ENCODE assay signal across 20 cellular contexts in genomic region chr3:72388117-72388516, GRCh38. TPM values are rescaled to one million over a fixed set of nuclear protein-coding genes. Genes with fewer than 3 reads are reported as not detected.
DNase-seq lines count a peak whose midpoint lies in the region; ATAC-seq and TF ChIP-seq lines count a peak whose summit lies in the region.
"Had no signal": no experiment of that assay in that cellular context is flagged by ENCODE, and none has a peak within 500 bp of the region (broad histone marks: within the 10 kb centered on the region; RNA-seq: fewer than 3 reads in every experiment).

No MANE protein-coding gene starts in this region.

- H4K12ac ChIP-seq in trophoblast cell (ENCODE audit: low read depth, low read length) = no peak overlapping the region

- intact Hi-C loops in mammary epithelial cell (cut with micrococcal nuclease) = no loop called here

- H3K4me2 ChIP-seq in trophoblast cell (ENCODE audit: low read length) (no peak overlapping the region), mammary epithelial cell (ENCODE audit: insufficient read depth, low read depth, low read length) (no peak overlapping the region)

- DNase-seq in activated naive CD8-positive, alpha-beta T cell treated with anti-CD3 and anti-CD28 coated beads, Interleukin-2, amount 50 U/mL, for 24 hours = no peak
- DNase-seq in caudate nucleus (lab: John Stamatoyannopoulos, UW) (no peak), trophoblast cell (peak in 1 of 2 donors; percentile 49), SIG-M5 (lab: John Stamatoyannopoulos, UW) (no peak), Ammon's horn (ENCODE audit: low spot score) (no peak), mammary epithelial cell (no peak)
- DNase-seq: DMS79, GM23248, Kasumi-1, MM.1S, NCI-H1092, NCI-H1436 treated with DMSO at 0.1 percent for 48 hours, NCI-H2029, NCI-H345, NCI-H524 treated with DMSO at 0.1 percent for 48 hours had no signal

- no peak overlapping the region for H2BK120ac ChIP-seq in trophoblast cell (ENCODE audit: insufficient read depth, low read length, poor library complexity)

- H3K36me3 Mint-ChIP-seq in activated naive CD8-positive, alpha-beta T cell = no peaks in the 10 kb centered on the region
- H3K36me3 Mint-ChIP-seq in activated naive CD8-positive, alpha-beta T cell treated with anti-CD3 and anti-CD28 coated beads, Interleukin-2, amount 50 U/mL, for 24 hours (ENCODE audit: low read depth) = peaks cover 11% of the 10 kb centered on the region

- no peaks in the 10 kb centered on the region for H3K79me1 ChIP-seq in trophoblast cell (ENCODE audit: low read length)

- H3K27ac Mint-ChIP-seq in activated naive CD8-positive, alpha-beta T cell = peak overlapping the region; percentile 0
- H3K27ac Mint-ChIP-seq in activated naive CD8-positive, alpha-beta T cell treated with anti-CD3 and anti-CD28 coated beads, Interleukin-2, amount 50 U/mL, for 24 hours = no peak overlapping the region

- dilution Hi-C loops in mammary epithelial cell (cut with HindIII; ENCODE audit: low sequenced_read_pairs) = no loop called here

- no peaks in the 10 kb centered on the region for H3K27me3 ChIP-seq in trophoblast cell (ENCODE audit: insufficient read depth, low read length)
- H3K27me3 ChIP-seq in mammary epithelial cell (ENCODE audit: insufficient read depth, low read length) = no peaks in the 10 kb centered on the region
- H3K27me3 ChIP-seq: SJSA1 had no signal

- H4K20me1 ChIP-seq in mammary epithelial cell (ENCODE audit: insufficient read depth, low read length) = peaks cover 2% of the 10 kb centered on the region

- H3K4me3 ChIP-seq in trophoblast cell (ENCODE audit: low read depth, low read length) (no peak overlapping the region), mammary epithelial cell (replicated peaks in 1 of 3; ENCODE audit: insufficient read depth in 1 of 3, low read depth in 2 of 3, low read length in 3 of 3) (no peak overlapping the region)
- H3K4me3 ChIP-seq: GM23248, SJSA1 had no signal

- H2AFZ ChIP-seq in trophoblast cell (ENCODE audit: insufficient read depth, low read length, poor library complexity) (no peak overlapping the region), mammary epithelial cell (ENCODE audit: low read depth, low read length) (no peak overlapping the region)
- H2AFZ ChIP-seq: GM23248 had no signal

- H3K79me2 ChIP-seq in trophoblast cell (ENCODE audit: control insufficient read depth, insufficient read depth, low read length, poor library complexity) (peaks cover 6% of the 10 kb centered on the region), mammary epithelial cell (ENCODE audit: insufficient read depth, low read length) (peaks cover 99% of the 10 kb centered on the region)

- H3K27ac ChIP-seq in caudate nucleus (ENCODE audit: low read depth, low read length) (peak overlapping the region; percentile 8), trophoblast cell (ENCODE audit: low read depth, low read length) (no peak overlapping the region), mammary epithelial cell (ENCODE audit: insufficient read depth, low read depth, low read length) (no peak overlapping the region)
- H3K27ac ChIP-seq: GM23248, SJSA1 had no signal

- no peak overlapping the region for H2BK5ac ChIP-seq in trophoblast cell (ENCODE audit: low read depth, low read length, poor library complexity)

- H3K14ac ChIP-seq in trophoblast cell (ENCODE audit: low read length) = no peak overlapping the region

- H3K36me3 ChIP-seq in trophoblast cell (ENCODE audit: control insufficient read depth in 1 of 2, insufficient read depth in 2 of 2, low read length in 2 of 2) (no peaks in the 10 kb centered on the region), mammary epithelial cell (ENCODE audit: insufficient read depth, low read length) (no peaks in the 10 kb centered on the region)
- H3K36me3 ChIP-seq: SJSA1 had no signal

- H3K23ac ChIP-seq in trophoblast cell (ENCODE audit: low read length) = no peak overlapping the region

- in situ Hi-C loops in mammary epithelial cell (cut with MboI; ENCODE audit: low sequenced_read_pairs in 2 of 2) = no loop called here

- no TSS peak for BruUV-seq in mammary epithelial cell (replicated peaks; lab: Mats Ljungman, UMichigan)

- H3K9ac ChIP-seq in trophoblast cell (ENCODE audit: low read length) = no peak overlapping the region
- H3K9ac ChIP-seq in mammary epithelial cell (ENCODE audit: insufficient read depth, low read length) = no peak overlapping the region
- H3K9ac ChIP-seq: GM23248 had no signal

- no peaks in the 10 kb centered on the region for H3K9me3 ChIP-seq in trophoblast cell (ENCODE audit: insufficient read depth, low read depth, low read length)
- H3K9me3 ChIP-seq in mammary epithelial cell (replicated peaks; ENCODE audit: insufficient read depth, low read length) = no peaks in the 10 kb centered on the region
- H3K9me3 ChIP-seq: SJSA1 had no signal

- no peak overlapping the region for H4K91ac ChIP-seq in trophoblast cell (ENCODE audit: low read depth, low read length)

- peaks cover 0 to 2% of the 10 kb centered on the region in 2 experiments for H3K4me1 ChIP-seq in trophoblast cell (ENCODE audit: control insufficient read depth in 1 of 2, insufficient read depth in 2 of 2, low read length in 2 of 2)
- H3K4me1 ChIP-seq in mammary epithelial cell (ENCODE audit: insufficient read depth, low read length) = peaks cover 8% of the 10 kb centered on the region

- H3K9me3 Mint-ChIP-seq in activated naive CD8-positive, alpha-beta T cell (ENCODE audit: low read depth) = no peaks in the 10 kb centered on the region
- H3K9me3 Mint-ChIP-seq in activated naive CD8-positive, alpha-beta T cell treated with anti-CD3 and anti-CD28 coated beads, Interleukin-2, amount 50 U/mL, for 24 hours = no peaks in the 10 kb centered on the region
- H3K9me3 Mint-ChIP-seq: IgD-negative memory B cell had no signal

- no peaks in the 10 kb centered on the region for H3K27me3 Mint-ChIP-seq in activated naive CD8-positive, alpha-beta T cell
- H3K27me3 Mint-ChIP-seq in activated naive CD8-positive, alpha-beta T cell treated with anti-CD3 and anti-CD28 coated beads, Interleukin-2, amount 50 U/mL, for 24 hours = no peaks in the 10 kb centered on the region
- H3K27me3 Mint-ChIP-seq: IgD-negative memory B cell had no signal

- H2BK12ac ChIP-seq in trophoblast cell (ENCODE audit: low read length) = no peak overlapping the region

- no peak for TF ChIP-seq CTCF in mammary epithelial cell (conservative IDR thresholded peaks at IDR 0.05 in 1 of 2, IDR thresholded peaks at IDR 0.05 in 1 of 2; ENCODE audit: extremely low read depth in 1 of 2, insufficient read depth in 1 of 2, low read depth in 1 of 2, low read length in 2 of 2)

- no peak overlapping the region for H3K4me3 Mint-ChIP-seq in activated naive CD8-positive, alpha-beta T cell
- H3K4me3 Mint-ChIP-seq in activated naive CD8-positive, alpha-beta T cell treated with anti-CD3 and anti-CD28 coated beads, Interleukin-2, amount 50 U/mL, for 24 hours = no peak overlapping the region

- H3K18ac ChIP-seq in trophoblast cell (ENCODE audit: low read length) = no peak overlapping the region

- no peak for ATAC-seq in activated naive CD8-positive, alpha-beta T cell treated with anti-CD3 and anti-CD28 coated beads, Interleukin-2, amount 50 U/mL, for 24 hours
- ATAC-seq in GM21447 (IDR thresholded peaks at IDR 0.05; ENCODE audit: unreplicated experiment) = no peak
- ATAC-seq: HCT116 had no signal

- no peak overlapping the region for H2AK5ac ChIP-seq in trophoblast cell (ENCODE audit: low read length)

- H3K4me1 Mint-ChIP-seq in activated naive CD8-positive, alpha-beta T cell (ENCODE audit: low read depth) = peaks cover 57% of the 10 kb centered on the region
- peaks cover 49% of the 10 kb centered on the region for H3K4me1 Mint-ChIP-seq in activated naive CD8-positive, alpha-beta T cell treated with anti-CD3 and anti-CD28 coated beads, Interleukin-2, amount 50 U/mL, for 24 hours

- no CpG with 5 or more reads among the region's 4 CpGs for WGBS in trophoblast cell (ENCODE audit: extremely low coverage, insufficient coverage, insufficient read length)
- 96% methylated on average over 4 of the region's 4 CpGs for WGBS in mammary epithelial cell (ENCODE audit: low coverage, missing lambda C conversion rate)

- H4K8ac ChIP-seq in trophoblast cell (ENCODE audit: low read depth, low read length) = no peak overlapping the region

- CTCF ChIA-PET in mammary epithelial cell (lab: Charles Lee; ENCODE audit: low non-redundant PET) = no interaction called here

- H3K4ac ChIP-seq in trophoblast cell (ENCODE audit: low read depth, low read length) = peak overlapping the region; percentile 75

RNA-seq across cellular contexts. Expression of gene RYBP, which starts 58.3 kb away (rescaled TPM):
- polyA plus RNA-seq in trophoblast cell (2013) = 44.7 and 45.0 TPM in 2 replicates
- total RNA-seq in mammary epithelial cell = 10 to 100 TPM; 11.0 to 12.4 TPM
- 5.2 TPM for polyA plus RNA-seq in mammary epithelial cell
- polyA minus RNA-seq in mammary epithelial cell = 5.3 TPM
